ENCODE assay signal across 10 cellular contexts in genomic region chr4:76434901-76435688, GRCh38. TPM values are rescaled to one million over a fixed set of nuclear protein-coding genes. Genes with fewer than 3 reads are reported as not detected.
A peak's percentile ranks its signal among the peaks of the same experiment; 100 is the strongest.
DNase-seq lines count a peak whose midpoint lies in the region; ATAC-seq, FAIRE-seq and TF ChIP-seq lines count a peak whose summit lies in the region.
"Had no signal": no experiment of that assay in that cellular context is flagged by ENCODE, and none has a peak within 500 bp of the region (broad histone marks: within the 10 kb centered on the region; RNA-seq: fewer than 3 reads in every experiment).

TSS of gene SHROOM3 (plus strand) at chr4:76435229. CDS start at chr4:76436053, 824 bp downstream.

- in situ Hi-C loops in HepG2 (cut with HindIII; ENCODE audit: extremely low pct_ligation_motif_present, low pct_unique_long_range_greater_than_20kb) = loop anchor here (5.0 kb wide), 2 partner anchors 72 to 322 kb away; no protein-coding TSS in a partner anchor

- no TSS peak for BruUV-seq in HepG2 (replicated peaks; lab: Mats Ljungman, UMichigan)

- TF ChIP-seq EP300 in HepG2 (IDR thresholded peaks at IDR 0.05; ENCODE audit: low read depth in 2 of 2, low read length in 2 of 2) = no peak
- TF ChIP-seq EP300 in HepG2 (CRISPR knock-in tag; IDR thresholded peaks at IDR 0.05; ENCODE audit: borderline replicate concordance) = no peak

- ATAC-seq in HepG2 (no peak), esophagus mucosa (peak; percentile 53), mucosa of descending colon (no peak), GM18907 (IDR thresholded peaks at IDR 0.05; ENCODE audit: unreplicated experiment) (no peak), HG02938 (IDR thresholded peaks at IDR 0.05; ENCODE audit: unreplicated experiment) (no peak)
- no peak for ATAC-seq in stimulated activated naive B cell treated with anti-CD40 and anti-IgM and Interleukin-4, amounts not matched to agents 10 μg/mL and 1 μg/mL and 100 μg/mL, for 72 hours (replicated peaks)

- H3K36me3 Mint-ChIP-seq in stimulated activated naive B cell treated with anti-CD40 and anti-IgM and Interleukin-4, amounts not matched to agents 10 μg/mL and 1 μg/mL and 100 μg/mL, for 72 hours = no peaks in the 10 kb centered on the region
- no peaks in the 10 kb centered on the region for H3K36me3 Mint-ChIP-seq in T-helper 2 cell treated with Interferon-gamma antibody and Interleukin-4, amounts not matched to agents 5 μg/mL and 100 μg/mL, for 36 hours (ENCODE audit: low read depth)

- no peak for FAIRE-seq in HepG2 (lab: Jason Lieb, UNC)
- FAIRE-seq: A204.1 had no signal

- TF ChIP-seq CTCF in liver (IDR thresholded peaks at IDR 0.05; ENCODE audit: low read depth, low read length, missing input control) (no peak), HepG2 (CRISPR knock-in tag; IDR thresholded peaks at IDR 0.05) (no peak), mucosa of descending colon (IDR thresholded peaks at IDR 0.05) (no peak)

- H3K4me2 ChIP-seq in HepG2 (ENCODE audit: low read depth, low read length) = no peak within 1 kb of the TSS

- no peaks in the 10 kb centered on the region for H3K27me3 ChIP-seq in liver (ENCODE audit: control insufficient read depth in 4 of 4, insufficient read depth in 4 of 4, low read length in 3 of 4)
- no peaks in the 10 kb centered on the region for H3K27me3 ChIP-seq in HepG2 (ENCODE audit: control insufficient read depth in 1 of 2, insufficient read depth in 2 of 2, low read length in 2 of 2)

- intact Hi-C loops in HepG2 (cut with micrococcal nuclease; ENCODE audit: unreplicated experiment) (loop anchor here (5.0 kb wide), 1 partner anchor 607 kb away; no protein-coding TSS in a partner anchor), mucosa of descending colon (cut with DNase I, micrococcal nuclease) (loop anchor here (5.0 to 10.0 kb wide), 2 partner anchors 67 to 320 kb away; no protein-coding TSS in a partner anchor)

- H3K9me3 Mint-ChIP-seq in stimulated activated naive B cell treated with anti-CD40 and anti-IgM and Interleukin-4, amounts not matched to agents 10 μg/mL and 1 μg/mL and 100 μg/mL, for 72 hours = peaks cover 0 to 2% of the 10 kb centered on the region in 2 donors
- H3K9me3 Mint-ChIP-seq in T-helper 2 cell treated with Interferon-gamma antibody and Interleukin-4, amounts not matched to agents 5 μg/mL and 100 μg/mL, for 36 hours = no peaks in the 10 kb centered on the region

- H3K79me2 ChIP-seq in HepG2 (ENCODE audit: insufficient read depth, low read length) = no peaks in the 10 kb centered on the region

- H2AFZ ChIP-seq in HepG2 (ENCODE audit: low read length) = no peak within 1 kb of the TSS

- H3K9me3 ChIP-seq in liver (ENCODE audit: control insufficient read depth in 4 of 4, low read length in 3 of 4) = no peaks in the 10 kb centered on the region
- no peaks in the 10 kb centered on the region for H3K9me3 ChIP-seq in HepG2 (ENCODE audit: low read length)
- H3K9me3 ChIP-seq in mucosa of descending colon = no peaks in the 10 kb centered on the region

- no peak within 1 kb of the TSS for H3K4me3 Mint-ChIP-seq in stimulated activated naive B cell treated with anti-CD40 and anti-IgM and Interleukin-4, amounts not matched to agents 10 μg/mL and 1 μg/mL and 100 μg/mL, for 72 hours
- H3K4me3 Mint-ChIP-seq in T-helper 2 cell treated with Interferon-gamma antibody and Interleukin-4, amounts not matched to agents 5 μg/mL and 100 μg/mL, for 36 hours = no peak within 1 kb of the TSS

- H4K20me1 ChIP-seq in HepG2 (ENCODE audit: insufficient read depth, low read length) = no peaks in the 10 kb centered on the region

- TF ChIP-seq RAD21 in liver (IDR thresholded peaks at IDR 0.05) (no peak), HepG2 (CRISPR knock-in tag; IDR thresholded peaks at IDR 0.05) (no peak)

- no peak within 1 kb of the TSS for H3K27ac Mint-ChIP-seq in stimulated activated naive B cell treated with anti-CD40 and anti-IgM and Interleukin-4, amounts not matched to agents 10 μg/mL and 1 μg/mL and 100 μg/mL, for 72 hours
- no peak within 1 kb of the TSS for H3K27ac Mint-ChIP-seq in T-helper 2 cell treated with Interferon-gamma antibody and Interleukin-4, amounts not matched to agents 5 μg/mL and 100 μg/mL, for 36 hours

- H3K4me3 ChIP-seq in liver (ENCODE audit: low read depth in 1 of 3, low read length in 3 of 3) (peak within 1 kb of the TSS; percentile 12 to 47 (median 27)), HepG2 (replicated peaks in 1 of 3; ENCODE audit: insufficient read depth in 1 of 3, low read depth in 2 of 3, low read length in 3 of 3) (no peak within 1 kb of the TSS), mucosa of descending colon (no peak within 1 kb of the TSS)

- peaks cover 0 to 13% (median 0%) of the 10 kb centered on the region in 4 donors for H3K4me1 ChIP-seq in liver (ENCODE audit: control insufficient read depth in 4 of 4, insufficient read depth in 4 of 4, low read length in 3 of 4)
- H3K4me1 ChIP-seq in HepG2 (ENCODE audit: insufficient read depth, low read length) = peaks cover 6% of the 10 kb centered on the region; the same call in 1 of the 2 replicates
- H3K4me1 ChIP-seq in mucosa of descending colon (ENCODE audit: low read depth) = no peaks in the 10 kb centered on the region

- H3K27me3 Mint-ChIP-seq in stimulated activated naive B cell treated with anti-CD40 and anti-IgM and Interleukin-4, amounts not matched to agents 10 μg/mL and 1 μg/mL and 100 μg/mL, for 72 hours = peaks cover 5 to 28% of the 10 kb centered on the region in 2 donors
- peaks cover 45% of the 10 kb centered on the region for H3K27me3 Mint-ChIP-seq in T-helper 2 cell treated with Interferon-gamma antibody and Interleukin-4, amounts not matched to agents 5 μg/mL and 100 μg/mL, for 36 hours (ENCODE audit: low read depth)

- no peak for DNase-seq in HepG2 (ENCODE audit: low spot score)
- DNase-seq in mucosa of descending colon = no peak
- no peak for DNase-seq in stimulated activated naive B cell treated with anti-CD40 and anti-IgM and Interleukin-4, amounts not matched to agents 10 μg/mL and 1 μg/mL and 100 μg/mL, for 72 hours
- no peak for DNase-seq in T-helper 2 cell treated with Interferon-gamma antibody and Interleukin-4, amounts not matched to agents 5 μg/mL and 100 μg/mL, for 36 hours (ENCODE audit: low spot score)

- POLR2A ChIA-PET in HepG2 (lab: Yijun Ruan, JAX) = no interaction called here

- peaks cover 6 to 15% of the 10 kb centered on the region in 2 donors for H3K4me1 Mint-ChIP-seq in stimulated activated naive B cell treated with anti-CD40 and anti-IgM and Interleukin-4, amounts not matched to agents 10 μg/mL and 1 μg/mL and 100 μg/mL, for 72 hours
- H3K4me1 Mint-ChIP-seq in T-helper 2 cell treated with Interferon-gamma antibody and Interleukin-4, amounts not matched to agents 5 μg/mL and 100 μg/mL, for 36 hours (ENCODE audit: low read depth) = no peaks in the 10 kb centered on the region

- H3K9ac ChIP-seq in liver (ENCODE audit: low read depth in 1 of 2, low read length in 2 of 2) = peak within 1 kb of the TSS; percentile 13 to 59
- H3K9ac ChIP-seq in HepG2 (ENCODE audit: insufficient read depth, low read depth, low read length) = no peak within 1 kb of the TSS

- no peak for TF ChIP-seq POLR2A in HepG2 (IDR thresholded peaks at IDR 0.05; ENCODE audit: insufficient read depth in 1 of 2, low read depth in 2 of 2, low read length in 2 of 2)

- CTCF ChIA-PET in HepG2 (lab: Yijun Ruan, JAX; ENCODE audit: low intra/inter-chr PET ratio, low total read pairs) = no interaction called here

- H3K36me3 ChIP-seq in liver (ENCODE audit: control insufficient read depth in 4 of 4, insufficient read depth in 3 of 4, low read depth in 1 of 4, low read length in 3 of 4) (no peaks in the 10 kb centered on the region), HepG2 (replicated peaks in 1 of 2; ENCODE audit: control insufficient read depth in 1 of 2, insufficient read depth in 2 of 2, low read length in 2 of 2) (no peaks in the 10 kb centered on the region), mucosa of descending colon (ENCODE audit: low read depth) (no peaks in the 10 kb centered on the region)

- WGBS in liver = 49% methylated on average over 10 of the region's 10 CpGs
- 28% methylated on average over 10 of the region's 10 CpGs for WGBS in HepG2 (ENCODE audit: low lambda C conversion rate)

- H3K27ac ChIP-seq in liver (ENCODE audit: low read depth in 1 of 2, low read length in 2 of 2) (peak within 1 kb of the TSS; percentile 17 to 25), HepG2 (ENCODE audit: extremely low read length, insufficient read depth, low read length) (no peak within 1 kb of the TSS)

TF ChIP-seq in liver, 16 proteins besides CTCF, POLR2A, EP300 and RAD21 (continues in another document):
- TF ChIP-seq EGR1 (IDR thresholded peaks at IDR 0.05; ENCODE audit: low read depth in 2 of 2) = no peak
- no peak for TF ChIP-seq HNF4G (IDR thresholded peaks at IDR 0.05)

TF ChIP-seq in HepG2, 621 proteins besides CTCF, POLR2A, EP300 and RAD21 (continues in another document):
- no peak for TF ChIP-seq ZC3H4 (CRISPR knock-in tag; IDR thresholded peaks at IDR 0.05; ENCODE audit: borderline replicate concordance)
- no peak for TF ChIP-seq NFIC (IDR thresholded peaks at IDR 0.05; ENCODE audit: low read length)

RNA-seq across cellular contexts. Expression of gene SHROOM3, which starts in this region (rescaled TPM):
- 10 to 100 TPM in 1 of 2 donors, 1 to 10 TPM in 1; 4.7 to 25.8 TPM for total RNA-seq in liver
- 1 to 10 TPM; 8.2 to 9.1 TPM for polyA plus RNA-seq in liver
- total RNA-seq in HepG2 (2016; rRNA removed; fragmentation: Illumina TruSeq; extraction: Trizol) = not detected in 2 replicates
- not detected in 2 replicates for total RNA-seq in HepG2 (2016; cell fraction: cytosol; rRNA removed; fragmentation: Illumina TruSeq; extraction: Trizol; ENCODE audit: low read depth)
- total RNA-seq in HepG2 (2016; cell fraction: insoluble cytoplasmic fraction; rRNA removed; fragmentation: Illumina TruSeq; extraction: Trizol) = not detected in 2 replicates
- total RNA-seq in HepG2 (2016; cell fraction: membrane; rRNA removed; fragmentation: Illumina TruSeq; extraction: Trizol) = not detected in 2 replicates
- not detected in 2 replicates for total RNA-seq in HepG2 (2016; cell fraction: nucleus; rRNA removed; fragmentation: Illumina TruSeq; extraction: Trizol)
- 0.01 TPM in 1 of 2 replicates, not detected in the other for polyA plus RNA-seq in HepG2 (2011; rRNA removed)
- not detected in 2 replicates for polyA plus RNA-seq in HepG2 (2011; cell fraction: cytosol; rRNA removed)
- not detected in 2 replicates for polyA plus RNA-seq in HepG2 (2011; cell fraction: nucleus; rRNA removed)
- polyA plus RNA-seq in HepG2 (2012) = not detected in 2 replicates
- polyA plus RNA-seq in HepG2 (2016; cell fraction: cytosol; fragmentation: Illumina TruSeq; extraction: Trizol; ENCODE audit: low read depth) = not detected in 2 replicates
- polyA plus RNA-seq in HepG2 (2016; cell fraction: insoluble cytoplasmic fraction; fragmentation: Illumina TruSeq; extraction: Trizol; ENCODE audit: low read depth) = not detected in 2 replicates
- polyA plus RNA-seq in HepG2 (2016; cell fraction: membrane; fragmentation: Illumina TruSeq; extraction: Trizol; ENCODE audit: low read depth) = not detected in 2 replicates
- polyA plus RNA-seq in HepG2 (2016; cell fraction: nucleus; fragmentation: Illumina TruSeq; extraction: Trizol; ENCODE audit: insufficient read depth, low read depth) = not detected in 2 replicates
- polyA minus RNA-seq in HepG2 (2011; rRNA and poly(A)+ RNA removed; ENCODE audit: low replicate concordance) = 0.04 and 69.9 TPM in 2 replicates
- 0.26 TPM in 1 of 2 replicates, not detected in the other for polyA minus RNA-seq in HepG2 (2011; cell fraction: cytosol; rRNA and poly(A)+ RNA removed)
- polyA minus RNA-seq in HepG2 (2011; cell fraction: nucleus; rRNA and poly(A)+ RNA removed) = under 0.01 and 0.50 TPM in 2 replicates
- 20.7 TPM for total RNA-seq in esophagus mucosa
- total RNA-seq in mucosa of descending colon = 100 to 1,000 TPM; 105 to 263 (median 158) TPM
- total RNA-seq: activated CD8-positive, alpha-beta memory T cell treated with anti-CD3 and anti-CD28 coated beads for 36 hours had no signal

Comparison
In these comparisons a context has a peak if more than half of its experiments do, and no peak if none do; other contexts are left out.
1. RNA of gene SHROOM3 (total RNA-seq): 105 to 263 TPM in mucosa of descending colon, 4.7 to 25.8 TPM in liver and 20.7 TPM in esophagus mucosa (single experiment); not detected in HepG2; every median in the first group is over 4 times any median in the second.
2. H3K4me3 ChIP-seq: peak in liver (3 of 3); none in HepG2 (0 of 3) and mucosa of descending colon (single experiment).